Comparison of ENCODE assay signal across 15 cellular contexts in genomic region chr4:82698412-82698811, GRCh38.
DNase-seq lines count a peak whose midpoint lies in the region; ATAC-seq and TF ChIP-seq lines count a peak whose summit lies in the region.
"Had no signal": no experiment of that assay in that cellular context is flagged by ENCODE, and none has a peak within 500 bp of the region (broad histone marks: within the 10 kb centered on the region; RNA-seq: fewer than 3 reads in every experiment).

No MANE protein-coding gene starts in this region.

- H3K27ac ChIP-seq in cingulate gyrus (ENCODE audit: low read depth, low read length) = peak overlapping the region; percentile 56
- H3K27ac ChIP-seq in layer of hippocampus (ENCODE audit: low read depth, low read length) = peak overlapping the region; percentile 13
- no peak overlapping the region for H3K27ac ChIP-seq in upper lobe of right lung
- H3K27ac ChIP-seq in transverse colon = no peak overlapping the region

- H3K4me3 ChIP-seq in upper lobe of right lung (no peak overlapping the region), transverse colon (no peak overlapping the region)
- H3K4me3 ChIP-seq: GM12878 had no signal

- H3K36me3 ChIP-seq in upper lobe of right lung (no peaks in the 10 kb centered on the region), transverse colon (no peaks in the 10 kb centered on the region)

- 74 to 100% methylated on average over 1 to 2 of the region's 2 CpGs for WGBS in transverse colon (ENCODE audit: low coverage in 1 of 2), 2 donors

- no peaks in the 10 kb centered on the region for H3K27me3 ChIP-seq in layer of hippocampus (ENCODE audit: control insufficient read depth, insufficient read depth, low read length)
- no peaks in the 10 kb centered on the region for H3K27me3 ChIP-seq in upper lobe of right lung
- H3K27me3 ChIP-seq in transverse colon = no peaks in the 10 kb centered on the region

- no peak for TF ChIP-seq CTCF in upper lobe of right lung (IDR thresholded peaks at IDR 0.05)
- no peak for TF ChIP-seq CTCF in transverse colon (IDR thresholded peaks at IDR 0.05)

- no peaks in the 10 kb centered on the region for H3K4me1 ChIP-seq in upper lobe of right lung
- H3K4me1 ChIP-seq in transverse colon = no peaks in the 10 kb centered on the region
- H3K4me1 ChIP-seq: Caco-2 had no signal

- DNase-seq in upper lobe of right lung = no peak
- DNase-seq in DMS53 (lab: John Stamatoyannopoulos, UW) = no peak
- no peak for DNase-seq in transverse colon
- DNase-seq: Caco-2; CD4-positive, alpha-beta memory T cell; DMS153; DMS79; EL; GDM1; H7; HCEC 1CT had no signal

- no peak for TF ChIP-seq EP300 in transverse colon (IDR thresholded peaks at IDR 0.05; ENCODE audit: low read depth)

- H3K9me3 ChIP-seq in upper lobe of right lung (no peaks in the 10 kb centered on the region), transverse colon (no peaks in the 10 kb centered on the region)
- H3K9me3 ChIP-seq: Caco-2 had no signal

- peak; percentile 14 for ATAC-seq in upper lobe of right lung
- no peak for ATAC-seq in HG02588 (IDR thresholded peaks at IDR 0.05; ENCODE audit: unreplicated experiment)
- ATAC-seq: GM12878 had no signal

- no peak for TF ChIP-seq POLR2A in transverse colon (IDR thresholded peaks at IDR 0.05)

- intact Hi-C loops in upper lobe of right lung (cut with DNase I) = no loop called here
- intact Hi-C loops in transverse colon (cut with DNase I; ENCODE audit: low total_unique reads) = no loop called here

- in situ Hi-C loops in transverse colon (cut with MboI; ENCODE audit: low pct_ligation_motif_present in 1 of 4, low pct_unique_long_range_greater_than_20kb in 1 of 4, low sequenced_read_pairs in 3 of 4) = no loop called here

Comparison
In these comparisons a context has a peak if more than half of its experiments do, and no peak if none do; other contexts are left out.
1. H3K27ac ChIP-seq: peak in cingulate gyrus (single experiment) and layer of hippocampus (single experiment); none in upper lobe of right lung (single experiment) and transverse colon (0 of 4).